ENCODE assay signal across 1 cellular context in genomic region chr20:41248371-41249024, GRCh38.
TF ChIP-seq lines count a peak whose summit lies in the region.

No MANE protein-coding gene starts in this region.

TF ChIP-seq in WTC11, 78 proteins besides CTCF, POLR2A, EP300 and RAD21 (continued from another document):
- no peak for TF ChIP-seq JUN (CRISPR knock-in tag; IDR thresholded peaks at IDR 0.05)
- no peak for TF ChIP-seq NFE2L1 (CRISPR knock-in tag; IDR thresholded peaks at IDR 0.05)
- no peak for TF ChIP-seq PRDM15 (CRISPR knock-in tag; IDR thresholded peaks at IDR 0.05)
- TF ChIP-seq GRHL2 (CRISPR knock-in tag; IDR thresholded peaks at IDR 0.05; ENCODE audit: insufficient replicate concordance, severe bottlenecking): no peak
- TF ChIP-seq, protein P1, sequence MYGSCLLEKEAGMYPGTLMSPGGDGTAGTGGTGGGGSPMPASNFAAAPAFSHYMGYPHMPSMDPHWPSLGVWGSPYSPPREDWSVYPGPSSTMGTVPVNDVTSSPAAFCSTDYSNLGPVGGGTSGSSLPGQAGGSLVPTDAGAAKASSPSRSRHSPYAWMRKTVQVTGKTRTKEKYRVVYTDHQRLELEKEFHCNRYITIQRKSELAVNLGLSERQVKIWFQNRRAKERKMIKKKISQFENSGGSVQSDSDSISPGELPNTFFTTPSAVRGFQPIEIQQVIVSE (CRISPR knock-in tag; IDR thresholded peaks at IDR 0.05; ENCODE audit: borderline replicate concordance): no peak
- no peak for TF ChIP-seq ZNF396 (CRISPR knock-in tag; IDR thresholded peaks at IDR 0.05; ENCODE audit: borderline replicate concordance)
- TF ChIP-seq ZNF416 (CRISPR knock-in tag; IDR thresholded peaks at IDR 0.05): no peak
- no peak for TF ChIP-seq ZNF219 (CRISPR knock-in tag; IDR thresholded peaks at IDR 0.05; ENCODE audit: borderline replicate concordance)
